ENCODE assay signal across 25 cellular contexts in genomic region chr2:208163489-208163888, GRCh38. TPM values are rescaled to one million over a fixed set of nuclear protein-coding genes. Genes with fewer than 3 reads are reported as not detected.
DNase-seq lines count a peak whose midpoint lies in the region; ATAC-seq and TF ChIP-seq lines count a peak whose summit lies in the region.
"Had no signal": no experiment of that assay in that cellular context is flagged by ENCODE, and none has a peak within 500 bp of the region (broad histone marks: within the 10 kb centered on the region; RNA-seq: fewer than 3 reads in every experiment).

TSS of gene CRYGA (minus strand) at chr2:208163589. CDS start at chr2:208163556, 33 bp downstream.

- H3K27me3 Mint-ChIP-seq in H9 (ENCODE audit: low read depth) (no peaks in the 10 kb centered on the region), neural crest cell (ENCODE audit: low read depth) (no peaks in the 10 kb centered on the region)
- no peaks in the 10 kb centered on the region for H3K27me3 Mint-ChIP-seq in dendritic cell treated with granulocyte-macrophage colony-stimulating factor and Interleukin-4, amounts not matched to agents 40 ng/mL and 50 ng/mL, for 4 days

- H2BK15ac ChIP-seq in H9 (ENCODE audit: low read depth, low read length): no peak within 1 kb of the TSS

- H3K18ac ChIP-seq in H9 (ENCODE audit: insufficient read length, low read depth, low read length) (no peak within 1 kb of the TSS), trophoblast cell (ENCODE audit: low read length) (no peak within 1 kb of the TSS)

- WGBS in H9 (ENCODE audit: extremely low coverage, insufficient read length, low lambda C conversion rate): no CpG with 5 or more reads among the region's 2 CpGs
- WGBS in trophoblast cell (ENCODE audit: extremely low coverage, insufficient coverage, insufficient read length): no CpG with 5 or more reads among the region's 2 CpGs

- H4K20me1 ChIP-seq in H9 (ENCODE audit: control insufficient read depth, insufficient read depth, insufficient read length): no peaks in the 10 kb centered on the region
- H4K20me1 ChIP-seq: BLaER1 treated with 17β-estradiol and CSF1 and Interleukin-3, amounts not matched to agents 10 nM and 100 nM had no signal

- H3K27ac ChIP-seq in H9 (ENCODE audit: insufficient read length, low read depth, low read length): no peak within 1 kb of the TSS
- H3K27ac ChIP-seq in trophoblast cell (ENCODE audit: low read depth, low read length): no peak within 1 kb of the TSS
- H3K27ac ChIP-seq: A549; BLaER1 treated with 17β-estradiol and CSF1 and Interleukin-3, amounts not matched to agents 10 nM and 100 nM had no signal

- no peak within 1 kb of the TSS for H3K4ac ChIP-seq in H9 (ENCODE audit: low read depth, low read length)
- no peak within 1 kb of the TSS for H3K4ac ChIP-seq in trophoblast cell (ENCODE audit: low read depth, low read length)

- peaks cover 2% of the 10 kb centered on the region; the same call in 1 of the 2 replicates for H3K4me1 ChIP-seq in H9 (ENCODE audit: insufficient read depth, low read length)
- H3K4me1 ChIP-seq in trophoblast cell (ENCODE audit: control insufficient read depth in 1 of 2, insufficient read depth in 2 of 2, low read length in 2 of 2): no peaks in the 10 kb centered on the region
- H3K4me1 ChIP-seq: A549; BE2C; BLaER1 treated with 17β-estradiol and CSF1 and Interleukin-3, amounts not matched to agents 10 nM and 100 nM; HAP-1 had no signal

- DNase-seq in H9 (no peak), neural crest cell (ENCODE audit: low read depth, low spot score) (no peak), trophoblast cell (no peak), DMS153 treated with DMSO at 0.1 percent for 48 hours (lab: John Stamatoyannopoulos, UW; ENCODE audit: unreplicated experiment) (no peak)
- no peak for DNase-seq in stimulated activated naive CD8-positive, alpha-beta T cell treated with anti-CD3 and anti-CD28 coated beads, Interleukin-15, Interleukin-2, amounts not matched to agents 100 U/mL and 50 U/mL, for 24 hours
- no peak for DNase-seq in stimulated activated effector memory CD8-positive, alpha-beta T cell treated with anti-CD3 and anti-CD28 coated beads, Interleukin-12 subunit alpha, Interleukin-12 subunit beta, amount 100 ng/mL, for 72 hours (ENCODE audit: low spot score in 2 of 2)
- DNase-seq: 8988T; ACHN; AML-193; BE2C; CD4-positive, alpha-beta T cell; CD8-positive, alpha-beta memory T cell; DMS 273 treated with DMSO at 0.1 percent for 48 hours; DMS53; DMS79 treated with DMSO at 0.1 percent for 48 hours; GF-D8; HFFc6 had no signal

- H3K23ac ChIP-seq in H9 (ENCODE audit: insufficient read length, low read depth, low read length) (no peak within 1 kb of the TSS), trophoblast cell (ENCODE audit: low read length) (no peak within 1 kb of the TSS)

- H2BK120ac ChIP-seq in H9 (ENCODE audit: low read depth, low read length, poor library complexity, severe bottlenecking): no peak within 1 kb of the TSS
- no peak within 1 kb of the TSS for H2BK120ac ChIP-seq in trophoblast cell (ENCODE audit: insufficient read depth, low read length, poor library complexity)

- H2BK12ac ChIP-seq in H9 (ENCODE audit: insufficient read length, low read depth, low read length): no peak within 1 kb of the TSS
- H2BK12ac ChIP-seq in trophoblast cell (ENCODE audit: low read length): no peak within 1 kb of the TSS

- H2BK20ac ChIP-seq in H9 (ENCODE audit: low read depth, low read length, poor library complexity, severe bottlenecking): no peak within 1 kb of the TSS

- H4K5ac ChIP-seq in H9 (ENCODE audit: insufficient read length, low read depth, low read length): no peak within 1 kb of the TSS

- H3K27me3 ChIP-seq in H9 (ENCODE audit: insufficient read depth, low read length) (no peaks in the 10 kb centered on the region), trophoblast cell (ENCODE audit: insufficient read depth, low read length) (no peaks in the 10 kb centered on the region)
- H3K27me3 ChIP-seq: BE2C; BLaER1 treated with 17β-estradiol and CSF1 and Interleukin-3, amounts not matched to agents 10 nM and 100 nM had no signal

- peak within 1 kb of the TSS; percentile 8; the same call in 1 of the 2 replicates for H3K14ac ChIP-seq in H9 (ENCODE audit: insufficient read depth, low read length)
- no peak within 1 kb of the TSS for H3K14ac ChIP-seq in trophoblast cell (ENCODE audit: low read length)

- no peak within 1 kb of the TSS for H3K4me2 ChIP-seq in H9 (ENCODE audit: insufficient read depth, insufficient read length, low read length)
- H3K4me2 ChIP-seq in trophoblast cell (ENCODE audit: low read length): no peak within 1 kb of the TSS
- H3K4me2 ChIP-seq: A549; BLaER1 treated with 17β-estradiol and CSF1 and Interleukin-3, amounts not matched to agents 10 nM and 100 nM had no signal

- H3K9me3 ChIP-seq in H9 (ENCODE audit: control insufficient read depth, low read depth, low read length) (no peaks in the 10 kb centered on the region), trophoblast cell (ENCODE audit: insufficient read depth, low read depth, low read length) (no peaks in the 10 kb centered on the region)
- H3K9me3 ChIP-seq: A549; BE2C; BLaER1 treated with 17β-estradiol and CSF1 and Interleukin-3, amounts not matched to agents 10 nM and 100 nM; HAP-1 had no signal

- peak within 1 kb of the TSS; percentile 16 for H3K4me3 ChIP-seq in trophoblast cell (ENCODE audit: low read depth, low read length)
- H3K4me3 ChIP-seq: A549; BLaER1 treated with 17β-estradiol and CSF1 and Interleukin-3, amounts not matched to agents 10 nM and 100 nM; HAP-1 had no signal

- H4K8ac ChIP-seq in H9 (replicated peaks; ENCODE audit: insufficient read length, low read depth, low read length) (no peak within 1 kb of the TSS), trophoblast cell (ENCODE audit: low read depth, low read length) (no peak within 1 kb of the TSS)

- H3K9ac ChIP-seq in H9 (ENCODE audit: extremely low read depth, insufficient read length, low read length): no peak within 1 kb of the TSS
- no peak within 1 kb of the TSS for H3K9ac ChIP-seq in trophoblast cell (ENCODE audit: low read length)
- H3K9ac ChIP-seq: BLaER1 treated with 17β-estradiol and CSF1 and Interleukin-3, amounts not matched to agents 10 nM and 100 nM had no signal

- H3K36me3 Mint-ChIP-seq in H9 (ENCODE audit: insufficient read depth in 1 of 3, low read depth in 3 of 3) (no peaks in the 10 kb centered on the region), neural crest cell (ENCODE audit: low read depth) (no peaks in the 10 kb centered on the region)
- no peaks in the 10 kb centered on the region for H3K36me3 Mint-ChIP-seq in dendritic cell treated with granulocyte-macrophage colony-stimulating factor and Interleukin-4, amounts not matched to agents 40 ng/mL and 50 ng/mL, for 4 days (ENCODE audit: low read depth)
- H3K36me3 Mint-ChIP-seq in stimulated activated effector memory CD8-positive, alpha-beta T cell treated with anti-CD3 and anti-CD28 coated beads, Interleukin-12 subunit alpha, Interleukin-12 subunit beta, amount 100 ng/mL, for 72 hours: no peaks in the 10 kb centered on the region
- H3K36me3 Mint-ChIP-seq: CD14-positive monocyte; CD8-positive, alpha-beta memory T cell had no signal

- H3K4me3 Mint-ChIP-seq in H9 (no peak within 1 kb of the TSS), neural crest cell (no peak within 1 kb of the TSS)
- no peak within 1 kb of the TSS for H3K4me3 Mint-ChIP-seq in dendritic cell treated with granulocyte-macrophage colony-stimulating factor and Interleukin-4, amounts not matched to agents 40 ng/mL and 50 ng/mL, for 4 days
- H3K4me3 Mint-ChIP-seq in stimulated activated effector memory CD8-positive, alpha-beta T cell treated with anti-CD3 and anti-CD28 coated beads, Interleukin-12 subunit alpha, Interleukin-12 subunit beta, amount 100 ng/mL, for 72 hours: no peak within 1 kb of the TSS
- H3K4me3 Mint-ChIP-seq: CD14-positive monocyte; CD4-positive, alpha-beta T cell; CD8-positive, alpha-beta memory T cell; HFFc6 had no signal

- H2AK5ac ChIP-seq in H9 (ENCODE audit: insufficient read length, low read length): no peak within 1 kb of the TSS
- H2AK5ac ChIP-seq in trophoblast cell (ENCODE audit: low read length): no peak within 1 kb of the TSS

- no peak within 1 kb of the TSS for H3K56ac ChIP-seq in H9 (ENCODE audit: insufficient read length, low read depth, low read length)

- no peaks in the 10 kb centered on the region for H3K23me2 ChIP-seq in H9 (ENCODE audit: insufficient read length, low read depth, low read length, poor library complexity, severe bottlenecking)

- H3T11ph ChIP-seq in H9 (ENCODE audit: low read length): no peak within 1 kb of the TSS

- H3K4me1 Mint-ChIP-seq in H9 (peaks cover 10 to 15% of the 10 kb centered on the region in 2 experiments), neural crest cell (peaks cover 19% of the 10 kb centered on the region)
- no peaks in the 10 kb centered on the region for H3K4me1 Mint-ChIP-seq in dendritic cell treated with granulocyte-macrophage colony-stimulating factor and Interleukin-4, amounts not matched to agents 40 ng/mL and 50 ng/mL, for 4 days (ENCODE audit: low read depth)
- no peaks in the 10 kb centered on the region for H3K4me1 Mint-ChIP-seq in stimulated activated effector memory CD8-positive, alpha-beta T cell treated with anti-CD3 and anti-CD28 coated beads, Interleukin-12 subunit alpha, Interleukin-12 subunit beta, amount 100 ng/mL, for 72 hours
- H3K4me1 Mint-ChIP-seq: CD14-positive monocyte; CD8-positive, alpha-beta memory T cell had no signal

- H3K79me2 ChIP-seq in H9 (ENCODE audit: insufficient read depth, low read length) (no peaks in the 10 kb centered on the region), trophoblast cell (ENCODE audit: control insufficient read depth, insufficient read depth, low read length, poor library complexity) (no peaks in the 10 kb centered on the region)

- ATAC-seq in stimulated activated naive CD8-positive, alpha-beta T cell treated with anti-CD3 and anti-CD28 coated beads, Interleukin-15, Interleukin-2, amounts not matched to agents 100 U/mL and 50 U/mL, for 24 hours: no peak
- no peak for ATAC-seq in stimulated activated effector memory CD8-positive, alpha-beta T cell treated with anti-CD3 and anti-CD28 coated beads, Interleukin-12 subunit alpha, Interleukin-12 subunit beta, amount 100 ng/mL, for 72 hours
- ATAC-seq: A549 had no signal

- H3K79me1 ChIP-seq in H9 (ENCODE audit: insufficient read depth, low read depth, low read length, poor library complexity, severe bottlenecking) (no peaks in the 10 kb centered on the region), trophoblast cell (ENCODE audit: low read length) (no peaks in the 10 kb centered on the region)

- H2BK5ac ChIP-seq in H9 (ENCODE audit: insufficient read length, low read length): no peak within 1 kb of the TSS
- no peak within 1 kb of the TSS for H2BK5ac ChIP-seq in trophoblast cell (ENCODE audit: low read depth, low read length, poor library complexity)

- H3K27ac Mint-ChIP-seq in H9 (peak within 1 kb of the TSS in 1 of 3 experiments; percentile 70; a peak in 2 of 7 replicates), neural crest cell (ENCODE audit: unreplicated experiment) (peak within 1 kb of the TSS; percentile 71)
- H3K27ac Mint-ChIP-seq in dendritic cell treated with granulocyte-macrophage colony-stimulating factor and Interleukin-4, amounts not matched to agents 40 ng/mL and 50 ng/mL, for 4 days: peak within 1 kb of the TSS; percentile 13
- no peak within 1 kb of the TSS for H3K27ac Mint-ChIP-seq in stimulated activated effector memory CD8-positive, alpha-beta T cell treated with anti-CD3 and anti-CD28 coated beads, Interleukin-12 subunit alpha, Interleukin-12 subunit beta, amount 100 ng/mL, for 72 hours
- H3K27ac Mint-ChIP-seq: CD14-positive monocyte; CD4-positive, alpha-beta T cell; CD8-positive, alpha-beta memory T cell; HFFc6 had no signal

- no peak within 1 kb of the TSS for H4K12ac ChIP-seq in trophoblast cell (ENCODE audit: low read depth, low read length)

- H2AFZ ChIP-seq in H9 (ENCODE audit: low read length): no peak within 1 kb of the TSS
- H2AFZ ChIP-seq in trophoblast cell (ENCODE audit: insufficient read depth, low read length, poor library complexity): no peak within 1 kb of the TSS

- no peak within 1 kb of the TSS for H4K91ac ChIP-seq in H9 (ENCODE audit: insufficient read length, low read depth, low read length)
- H4K91ac ChIP-seq in trophoblast cell (ENCODE audit: low read depth, low read length): no peak within 1 kb of the TSS

- H3K9me3 Mint-ChIP-seq in H9 (no peaks in the 10 kb centered on the region; a peak in 1 of 5 replicates), neural crest cell (no peaks in the 10 kb centered on the region)
- H3K9me3 Mint-ChIP-seq in dendritic cell treated with granulocyte-macrophage colony-stimulating factor and Interleukin-4, amounts not matched to agents 40 ng/mL and 50 ng/mL, for 4 days: no peaks in the 10 kb centered on the region
- H3K9me3 Mint-ChIP-seq in stimulated activated effector memory CD8-positive, alpha-beta T cell treated with anti-CD3 and anti-CD28 coated beads, Interleukin-12 subunit alpha, Interleukin-12 subunit beta, amount 100 ng/mL, for 72 hours: no peaks in the 10 kb centered on the region
- H3K9me3 Mint-ChIP-seq: CD4-positive, alpha-beta T cell; CD8-positive, alpha-beta memory T cell; HFFc6 had no signal

- no peaks in the 10 kb centered on the region for H3K36me3 ChIP-seq in trophoblast cell (ENCODE audit: control insufficient read depth in 1 of 2, insufficient read depth in 2 of 2, low read length in 2 of 2)
- H3K36me3 ChIP-seq: BE2C; BLaER1 treated with 17β-estradiol and CSF1 and Interleukin-3, amounts not matched to agents 10 nM and 100 nM; HAP-1 had no signal

- intact Hi-C loops in dendritic cell treated with granulocyte-macrophage colony-stimulating factor and Interleukin-4, amounts not matched to agents 40 ng/mL and 50 ng/mL, for 4 days (cut with micrococcal nuclease): no loop called here

- no peak for TF ChIP-seq CTCF in H9 (conservative IDR thresholded peaks at IDR 0.05)
- no peak for TF ChIP-seq CTCF in neural crest cell (conservative IDR thresholded peaks at IDR 0.05)

RNA-seq across cellular contexts. Expression of gene CRYGA, which starts in this region (rescaled TPM):
- total RNA-seq in H9 (2021): not detected in 2 replicates
- not detected in 2 replicates for total RNA-seq in neural crest cell
- polyA plus RNA-seq in trophoblast cell (2013): not detected in 2 replicates
- total RNA-seq: CD4-positive, alpha-beta T cell; CD8-positive, alpha-beta memory T cell; Daoy; G401; H4; HFFc6 had no signal
- polyA plus RNA-seq: A549; CD14-positive monocyte; CD8-positive, alpha-beta memory T cell had no signal
